Comparison of ENCODE assay signal across 17 cellular contexts in the genomic region with DNA sequence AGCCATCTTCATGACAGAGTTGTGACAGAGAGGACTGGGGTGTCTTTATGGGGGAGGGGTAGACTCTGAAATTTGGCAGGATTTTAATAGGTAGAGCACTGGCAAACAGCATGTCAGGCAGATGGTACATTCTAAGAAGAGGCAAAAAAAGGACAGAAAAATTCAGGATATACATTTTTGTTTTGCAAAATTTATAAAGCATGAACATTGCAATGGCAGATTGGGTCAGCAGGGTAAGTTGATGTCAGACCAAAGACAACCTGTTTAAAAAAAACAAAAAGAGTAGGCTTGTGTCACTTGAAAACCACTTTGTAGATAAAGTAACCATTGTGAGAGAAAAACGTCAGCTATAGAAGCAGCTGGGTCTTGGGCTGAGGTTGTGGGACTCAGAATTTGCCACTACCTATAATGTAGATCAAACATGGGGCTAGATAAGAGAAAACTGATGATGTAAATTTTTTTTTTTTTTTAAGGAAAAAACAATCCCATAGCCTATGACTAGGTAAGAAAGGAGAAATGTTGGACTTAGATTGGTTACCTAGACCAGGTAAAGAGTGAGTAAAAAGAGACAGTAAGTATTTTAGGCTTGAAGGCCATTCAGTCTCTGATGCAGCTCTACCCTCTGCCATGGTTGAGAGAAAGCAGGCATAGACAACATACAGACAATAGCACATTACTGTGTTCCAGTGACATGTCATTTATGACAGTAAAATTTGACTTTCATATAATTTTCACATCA. TPM values are rescaled to one million over a fixed set of nuclear protein-coding genes. Genes with fewer than 3 reads are reported as not detected.
DNase-seq lines count a peak whose midpoint lies in the region; ATAC-seq and FAIRE-seq lines count a peak whose summit lies in the region.
"Had no signal": no experiment of that assay in that cellular context is flagged by ENCODE, and none has a peak within 500 bp of the region (broad histone marks: within the 10 kb centered on the region; RNA-seq: fewer than 3 reads in every experiment).

No MANE protein-coding gene starts in this region.

- H3K27me3 ChIP-seq in effector memory CD4-positive, alpha-beta T cell (replicated peaks; ENCODE audit: control insufficient read depth, insufficient read depth, low read length, poor library complexity, severe bottlenecking), result no peaks in the 10 kb centered on the region
- no peaks in the 10 kb centered on the region for H3K27me3 ChIP-seq in Karpas-422 (ENCODE audit: low read length)

- H3K27ac Mint-ChIP-seq in activated CD4-positive, alpha-beta memory T cell treated with anti-CD3 and anti-CD28 coated beads for 36 hours, result peak overlapping the region; percentile 68
- H3K27ac Mint-ChIP-seq: activated B cell treated with CpG ODN at 0.5 μM for 24 hours had no signal

- no peaks in the 10 kb centered on the region for H3K36me3 ChIP-seq in effector memory CD4-positive, alpha-beta T cell (ENCODE audit: control insufficient read depth, insufficient read depth, low read length)
- no peaks in the 10 kb centered on the region for H3K36me3 ChIP-seq in Karpas-422 (ENCODE audit: insufficient read depth, low read length)
- H3K36me3 ChIP-seq: neutrophil had no signal

- CTCF ChIA-PET in activated CD4-positive, alpha-beta memory T cell treated with anti-CD3 and anti-CD28 coated beads for 36 hours (lab: Charles Lee), result interaction anchor here (0.6 to 1.5 kb wide), 6 partner anchors 8 to 244 kb away, joined by 3 to 6 read pairs (median 3); partner anchors contain the start of gene CAMK4

- no peaks in the 10 kb centered on the region for H3K9me3 ChIP-seq in effector memory CD4-positive, alpha-beta T cell (ENCODE audit: control insufficient read depth, low read length)
- no peaks in the 10 kb centered on the region for H3K9me3 ChIP-seq in Karpas-422 (ENCODE audit: low read length)
- H3K9me3 ChIP-seq: neutrophil had no signal

- peak overlapping the region; percentile 54 for H3K4me3 Mint-ChIP-seq in activated CD4-positive, alpha-beta memory T cell treated with anti-CD3 and anti-CD28 coated beads for 36 hours
- H3K4me3 Mint-ChIP-seq: activated B cell treated with CpG ODN at 0.5 μM for 24 hours had no signal

- H3K79me2 ChIP-seq in Karpas-422 (ENCODE audit: low read length), result no peaks in the 10 kb centered on the region

- H3K4me1 Mint-ChIP-seq in activated CD4-positive, alpha-beta memory T cell treated with anti-CD3 and anti-CD28 coated beads for 36 hours (ENCODE audit: low read depth), result peaks cover 92% of the 10 kb centered on the region

- H3K9ac ChIP-seq in Karpas-422 (ENCODE audit: low read length), result no peak overlapping the region

- FAIRE-seq in GM18507 (lab: Jason Lieb, UNC), result peak; percentile 60
- FAIRE-seq: A204.1, astrocyte had no signal

- peak overlapping the region; percentile 93 for H3K27ac ChIP-seq in effector memory CD4-positive, alpha-beta T cell (ENCODE audit: insufficient read depth, low read length, poor library complexity, severe bottlenecking)
- H3K27ac ChIP-seq in Karpas-422 (ENCODE audit: low read length), result no peak overlapping the region
- H3K27ac ChIP-seq: C4-2B, coronary artery, neutrophil had no signal

- intact Hi-C loops in activated CD4-positive, alpha-beta memory T cell treated with anti-CD3 and anti-CD28 coated beads for 36 hours (cut with micrococcal nuclease), result loop anchor here (1.0 to 10.0 kb wide), 3 partner anchors 105 to 1692 kb away; partner anchors contain the start of gene REEP5

- no peaks in the 10 kb centered on the region for H4K20me1 ChIP-seq in Karpas-422 (ENCODE audit: insufficient read depth, low read depth, low read length)

- H3K9me2 ChIP-seq in Karpas-422 (replicated peaks; ENCODE audit: insufficient read depth, low read length), result no peaks in the 10 kb centered on the region

- POLR2A ChIA-PET in activated CD4-positive, alpha-beta memory T cell treated with anti-CD3 and anti-CD28 coated beads for 36 hours (lab: Charles Lee), result interaction anchor here (1.0 to 1.6 kb wide), 3 partner anchors 8 to 22 kb away, joined by 3 to 14 read pairs (median 5); partner anchors contain the start of gene CAMK4

- no peak overlapping the region for H2AFZ ChIP-seq in Karpas-422 (ENCODE audit: low read length)

- H3K4me3 ChIP-seq in effector memory CD4-positive, alpha-beta T cell (ENCODE audit: insufficient read depth, low read depth, low read length, poor library complexity, severe bottlenecking), result no peak overlapping the region
- H3K4me3 ChIP-seq in Karpas-422 (ENCODE audit: low read length), result no peak overlapping the region
- H3K4me3 ChIP-seq: coronary artery had no signal

- DNase-seq in activated CD4-positive, CD25-positive, alpha-beta regulatory T cell treated with anti-CD3 and anti-CD28 coated beads, Interleukin-2, amount 50 U/mL, for 72 hours, result no peak
- DNase-seq in GM18507 (ENCODE audit: extremely low spot score, insufficient read length, low read depth), result no peak
- DNase-seq in activated CD4-positive, alpha-beta memory T cell treated with anti-CD3 and anti-CD28 coated beads for 36 hours, result no peak
- peak in 1 of 3 donors; percentile 6 for DNase-seq in effector memory CD4-positive, alpha-beta T cell
- no peak for DNase-seq in ecto neural progenitor cell (ENCODE audit: low spot score)
- no peak for DNase-seq in Karpas-422
- DNase-seq: activated B cell treated with CpG ODN at 0.5 μM for 24 hours; foreskin melanocyte; NCI-H1417; stimulated activated naive CD4-positive, alpha-beta T cell treated with Interleukin-2 at 50 U/mL for 16 hours had no signal

- H3K9me3 Mint-ChIP-seq in activated CD4-positive, alpha-beta memory T cell treated with anti-CD3 and anti-CD28 coated beads for 36 hours, result no peaks in the 10 kb centered on the region
- H3K9me3 Mint-ChIP-seq: activated B cell treated with CpG ODN at 0.5 μM for 24 hours had no signal

- H3K36me3 Mint-ChIP-seq in activated CD4-positive, alpha-beta memory T cell treated with anti-CD3 and anti-CD28 coated beads for 36 hours, result peaks cover 4% of the 10 kb centered on the region

- no peak overlapping the region for H3K4me2 ChIP-seq in Karpas-422 (ENCODE audit: low read depth, low read length, poor library complexity, severe bottlenecking)

- peaks cover 83% of the 10 kb centered on the region for H3K4me1 ChIP-seq in effector memory CD4-positive, alpha-beta T cell (ENCODE audit: control insufficient read depth, insufficient read depth, low read length, poor library complexity, severe bottlenecking)
- no peaks in the 10 kb centered on the region for H3K4me1 ChIP-seq in Karpas-422 (ENCODE audit: low read length)

- no peaks in the 10 kb centered on the region for H3K27me3 Mint-ChIP-seq in activated CD4-positive, alpha-beta memory T cell treated with anti-CD3 and anti-CD28 coated beads for 36 hours

- ATAC-seq in activated CD4-positive, CD25-positive, alpha-beta regulatory T cell treated with anti-CD3 and anti-CD28 coated beads, Interleukin-2, amount 50 U/mL, for 24 hours, result peak; percentile 19 to 20
- no peak for ATAC-seq in GM21367 (IDR thresholded peaks at IDR 0.05; ENCODE audit: unreplicated experiment)

RNA-seq across cellular contexts. Expression of gene CAMK4, which starts 8.3 kb away (rescaled TPM):
- 10 to 100 TPM; 33.3 to 36.5 TPM for total RNA-seq in activated CD4-positive, alpha-beta memory T cell treated with anti-CD3 and anti-CD28 coated beads for 36 hours
- 0.04 and 1.6 TPM in 2 replicates for total RNA-seq in Karpas-422 (2014; rRNA removed; shearing (Covaris generic); ENCODE audit: low replicate concordance)

Comparison
In these comparisons a context has a peak if more than half of its experiments do, and no peak if none do; other contexts are left out.
1. RNA of gene CAMK4, which starts 8.3 kb away (total RNA-seq): 33.3 to 36.5 TPM in activated CD4-positive, alpha-beta memory T cell treated with anti-CD3 and anti-CD28 coated beads for 36 hours; 0.04 to 1.6 TPM in Karpas-422; every median in the first group is over 10 times any median in the second.